In genomic region chr17:13582776-13583414, GRCh38 we compare ENCODE assay signal across 1 cellular context.
TF ChIP-seq lines count a peak whose summit lies in the region.

No MANE protein-coding gene starts in this region.

TF ChIP-seq in WTC11, 78 proteins besides CTCF, POLR2A, EP300 and RAD21 (continued from another document):
- TF ChIP-seq MAX (CRISPR knock-in tag; IDR thresholded peaks at IDR 0.05) (no peak), EMX1 (CRISPR knock-in tag; IDR thresholded peaks at IDR 0.05) (no peak), ZSCAN18 (CRISPR knock-in tag; IDR thresholded peaks at IDR 0.05) (no peak), NR2C2 (CRISPR knock-in tag; IDR thresholded peaks at IDR 0.05) (no peak), USF2 (CRISPR knock-in tag; IDR thresholded peaks at IDR 0.05) (no peak), ZNF396 (CRISPR knock-in tag; IDR thresholded peaks at IDR 0.05; ENCODE audit: borderline replicate concordance) (no peak), HMGXB4 (CRISPR knock-in tag; IDR thresholded peaks at IDR 0.05) (no peak), ZNF423 (CRISPR knock-in tag; IDR thresholded peaks at IDR 0.05) (no peak), AR (CRISPR knock-in tag; IDR thresholded peaks at IDR 0.05) (no peak)
